11 cellular contexts compared by ENCODE assay signal in genomic region chr1:21975296-21975695, GRCh38. TPM values are rescaled to one million over a fixed set of nuclear protein-coding genes. Genes with fewer than 3 reads are reported as not detected.
"Had no signal": no experiment of that assay in that cellular context is flagged by ENCODE, and none has a peak within 500 bp of the region (broad histone marks: within the 10 kb centered on the region; RNA-seq: fewer than 3 reads in every experiment).

No MANE protein-coding gene starts in this region.

RNA-seq across cellular contexts. Expression of gene CELA3B, which starts 1.5 kb away (rescaled TPM):
- total RNA-seq: activated B cell treated with CpG ODN at 0.5 μM for 24 hours; activated CD8-positive, alpha-beta T cell treated with anti-CD3 and anti-CD28 coated beads for 36 hours; activated T-helper 17 cell treated with anti-CD3 and anti-CD28 coated beads, Interleukin-2, amount 50 U/mL, for 72 hours; astrocyte; esophagus squamous epithelium; fibroblast of lung; fibroblast of villous mesenchyme; gastroesophageal sphincter; glomerular endothelial cell; T-helper 2 cell treated with Interferon-gamma antibody and Interleukin-4, amounts not matched to agents 100 ng/mL and 5 ng/mL, for 36 hours had no signal
- polyA plus RNA-seq: fibroblast of lung had no signal

RNA-seq across cellular contexts. Expression of gene CELA3A, which starts 26.2 kb away (rescaled TPM):
- total RNA-seq: activated B cell treated with CpG ODN at 0.5 μM for 24 hours; activated CD8-positive, alpha-beta T cell treated with anti-CD3 and anti-CD28 coated beads for 36 hours; activated T-helper 17 cell treated with anti-CD3 and anti-CD28 coated beads, Interleukin-2, amount 50 U/mL, for 72 hours; astrocyte; dermis microvascular lymphatic vessel endothelial cell; esophagus squamous epithelium; fibroblast of lung; fibroblast of villous mesenchyme; gastroesophageal sphincter; glomerular endothelial cell; T-helper 2 cell treated with Interferon-gamma antibody and Interleukin-4, amounts not matched to agents 100 ng/mL and 5 ng/mL, for 36 hours had no signal
- polyA plus RNA-seq: fibroblast of lung had no signal
